ENCODE assay signal across 25 cellular contexts in the genomic region with DNA sequence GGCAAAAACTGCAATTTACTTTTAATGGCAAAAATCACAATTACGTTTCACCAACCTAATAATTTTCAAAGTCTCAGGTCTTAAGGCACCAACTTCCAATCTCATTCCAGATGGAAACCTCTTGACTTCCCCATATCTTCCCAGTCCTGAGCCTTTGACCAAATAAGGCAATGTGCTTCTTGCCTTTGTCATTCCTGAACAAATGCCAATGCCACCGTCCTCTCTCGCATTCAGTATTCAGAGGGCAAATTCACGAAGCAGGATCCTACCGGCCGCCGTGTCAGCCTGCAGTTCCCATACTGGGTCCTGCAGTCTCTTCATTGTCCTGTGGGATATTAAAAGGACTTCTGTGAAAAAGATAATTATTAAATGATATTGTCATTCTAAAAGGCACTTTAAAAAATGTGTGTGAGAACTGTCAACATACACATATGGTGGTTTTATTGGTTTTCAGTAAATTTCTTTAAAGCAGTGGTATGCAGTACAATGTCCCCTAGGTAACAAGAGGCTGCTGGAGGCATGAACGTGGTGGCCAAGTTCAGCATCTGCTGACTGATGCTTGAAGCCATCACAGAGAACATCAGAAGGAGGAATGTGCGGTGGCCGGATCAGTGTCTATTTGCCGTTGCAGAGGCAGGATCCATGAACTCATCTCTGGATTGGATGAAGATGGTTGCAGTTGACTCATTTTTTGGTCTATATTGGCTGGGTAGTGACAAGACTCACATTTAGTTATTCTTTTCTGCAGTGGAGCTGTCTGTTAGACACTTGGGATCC.
DNase-seq lines count a peak whose midpoint lies in the region; ATAC-seq, FAIRE-seq and TF ChIP-seq lines count a peak whose summit lies in the region.
"Had no signal": no experiment of that assay in that cellular context is flagged by ENCODE, and none has a peak within 500 bp of the region (broad histone marks: within the 10 kb centered on the region; RNA-seq: fewer than 3 reads in every experiment).

No MANE protein-coding gene starts in this region.

- H3K4me2 ChIP-seq in smooth muscle cell: no peak overlapping the region
- H3K4me2 ChIP-seq: BLaER1 treated with 17β-estradiol and CSF1 and Interleukin-3, amounts not matched to agents 10 nM and 100 nM; SK-N-SH had no signal

- H3K9ac ChIP-seq in smooth muscle cell (ENCODE audit: low read depth): no peak overlapping the region
- H3K9ac ChIP-seq: BLaER1 treated with 17β-estradiol and CSF1 and Interleukin-3, amounts not matched to agents 10 nM and 100 nM; SK-N-SH had no signal

- no peaks in the 10 kb centered on the region for H4K20me1 ChIP-seq in smooth muscle cell (ENCODE audit: low read depth)
- H4K20me1 ChIP-seq: BLaER1 treated with 17β-estradiol and CSF1 and Interleukin-3, amounts not matched to agents 10 nM and 100 nM had no signal

- TF ChIP-seq CTCF in testis (IDR thresholded peaks at IDR 0.05): no peak
- TF ChIP-seq CTCF in smooth muscle cell (IDR thresholded peaks at IDR 0.05; ENCODE audit: borderline replicate concordance, insufficient read depth, poor library complexity, severe bottlenecking): no peak

- H3K27ac ChIP-seq in small intestine (ENCODE audit: low read depth in 1 of 2, low read length in 1 of 2): no peak overlapping the region
- H3K27ac ChIP-seq in testis: no peak overlapping the region
- H3K27ac ChIP-seq in smooth muscle cell (ENCODE audit: low read depth): no peak overlapping the region
- H3K27ac ChIP-seq: 22Rv1; BLaER1 treated with 17β-estradiol and CSF1 and Interleukin-3, amounts not matched to agents 10 nM and 100 nM had no signal

- no peaks in the 10 kb centered on the region for H3K36me3 ChIP-seq in small intestine (ENCODE audit: control insufficient read depth in 2 of 2, insufficient read depth in 2 of 2, low read length in 2 of 2)
- H3K36me3 ChIP-seq in testis (ENCODE audit: low read depth, missing control alignments): no peaks in the 10 kb centered on the region
- H3K36me3 ChIP-seq in smooth muscle cell (ENCODE audit: low read depth): no peaks in the 10 kb centered on the region
- H3K36me3 ChIP-seq: BLaER1 treated with 17β-estradiol and CSF1 and Interleukin-3, amounts not matched to agents 10 nM and 100 nM had no signal

- TF ChIP-seq POLR2A in testis (IDR thresholded peaks at IDR 0.05): no peak

- no peaks in the 10 kb centered on the region for H3K79me2 ChIP-seq in smooth muscle cell (ENCODE audit: low read depth)

- H2AFZ ChIP-seq in smooth muscle cell (ENCODE audit: low read depth): no peak overlapping the region

- H3K27me3 ChIP-seq in small intestine (ENCODE audit: control insufficient read depth in 2 of 2, insufficient read depth in 2 of 2, low read length in 2 of 2) (peaks cover 0 to 2% of the 10 kb centered on the region in 2 donors), testis (no peaks in the 10 kb centered on the region), smooth muscle cell (ENCODE audit: low read depth) (no peaks in the 10 kb centered on the region)
- H3K27me3 ChIP-seq: BLaER1 treated with 17β-estradiol and CSF1 and Interleukin-3, amounts not matched to agents 10 nM and 100 nM had no signal

- no peak for FAIRE-seq in small intestine (lab: Jason Lieb, UNC)

- H3K9me3 ChIP-seq in small intestine (ENCODE audit: control insufficient read depth, low read depth): no peaks in the 10 kb centered on the region
- no peaks in the 10 kb centered on the region for H3K9me3 ChIP-seq in testis
- no peaks in the 10 kb centered on the region for H3K9me3 ChIP-seq in smooth muscle cell (replicated peaks; ENCODE audit: low read depth)
- H3K9me3 ChIP-seq: SK-N-SH had no signal

- WGBS in small intestine, 3 donors: 82 to 84% (median 83%) methylated on average over 11 of the region's 11 CpGs
- whole genome bisulfite sequencing in testis, 2 donors: 61 to 71% methylated on average over 11 of the region's 11 CpGs
- 82% methylated on average over 11 of the region's 11 CpGs for WGBS in smooth muscle cell (ENCODE audit: low lambda C conversion rate)

- H3K4me3 ChIP-seq in small intestine (ENCODE audit: low read depth in 1 of 2, low read length in 2 of 2) (no peak overlapping the region), testis (no peak overlapping the region), smooth muscle cell (no peak overlapping the region)
- H3K4me3 ChIP-seq: BLaER1 treated with 17β-estradiol and CSF1 and Interleukin-3, amounts not matched to agents 10 nM and 100 nM had no signal

- DNase-seq in cardiac septum (ENCODE audit: low spot score) (peak; percentile 14), left cardiac atrium (no peak), iPS DF 19.7 (ENCODE audit: low read depth, low spot score) (peak; percentile 47), mucosa of gallbladder (ENCODE audit: low spot score) (peak; percentile 4), small intestine (no peak), testis (no peak), smooth muscle cell (lab: John Stamatoyannopoulos, UW; ENCODE audit: unreplicated experiment) (no peak), NCI-H345 (lab: John Stamatoyannopoulos, UW) (no peak)
- DNase-seq: ACHN; Caco-2; CD4-positive, alpha-beta memory T cell; DMS 273 treated with DMSO at 0.1 percent for 48 hours; DMS79 treated with DMSO at 0.1 percent for 48 hours; Karpas-422; NCI-H1694; NCI-H2081; NCI-H2171 treated with DMSO at 0.1 percent for 48 hours; NCI-H748 treated with DMSO at 0.1 percent for 48 hours; NK-92 treated with Interleukin-12 subunit alpha and Interleukin-12 subunit beta, amount 100 ng/mL, for 24 hours; SIG-M5; SK-N-SH had no signal

- no peak for ATAC-seq in left cardiac atrium
- ATAC-seq: HCT116, Panc1 had no signal

- intact Hi-C loops in cardiac septum (cut with DNase I) (no loop called here), left cardiac atrium (cut with DNase I) (no loop called here), testis (cut with DNase I; ENCODE audit: low total_unique reads) (no loop called here)

- H3F3A ChIP-seq in smooth muscle cell (ENCODE audit: low read depth): no peaks in the 10 kb centered on the region

- no peaks in the 10 kb centered on the region for H3K4me1 ChIP-seq in small intestine (ENCODE audit: control insufficient read depth in 2 of 2, insufficient read depth in 1 of 2, low read depth in 1 of 2, low read length in 1 of 2)
- no peaks in the 10 kb centered on the region for H3K4me1 ChIP-seq in testis
- no peaks in the 10 kb centered on the region for H3K4me1 ChIP-seq in smooth muscle cell (ENCODE audit: low read depth)
- H3K4me1 ChIP-seq: Caco-2 had no signal

Comparison
In these comparisons a context has a peak if more than half of its experiments do, and no peak if none do; other contexts are left out.
1. DNase-seq: peak in cardiac septum (single experiment), iPS DF 19.7 (single experiment) and mucosa of gallbladder (single experiment); none in left cardiac atrium (single experiment), small intestine (single experiment), testis (single experiment), smooth muscle cell (single experiment) and NCI-H345 (single experiment).